ENCODE assay signal across 8 cellular contexts in the genomic region with DNA sequence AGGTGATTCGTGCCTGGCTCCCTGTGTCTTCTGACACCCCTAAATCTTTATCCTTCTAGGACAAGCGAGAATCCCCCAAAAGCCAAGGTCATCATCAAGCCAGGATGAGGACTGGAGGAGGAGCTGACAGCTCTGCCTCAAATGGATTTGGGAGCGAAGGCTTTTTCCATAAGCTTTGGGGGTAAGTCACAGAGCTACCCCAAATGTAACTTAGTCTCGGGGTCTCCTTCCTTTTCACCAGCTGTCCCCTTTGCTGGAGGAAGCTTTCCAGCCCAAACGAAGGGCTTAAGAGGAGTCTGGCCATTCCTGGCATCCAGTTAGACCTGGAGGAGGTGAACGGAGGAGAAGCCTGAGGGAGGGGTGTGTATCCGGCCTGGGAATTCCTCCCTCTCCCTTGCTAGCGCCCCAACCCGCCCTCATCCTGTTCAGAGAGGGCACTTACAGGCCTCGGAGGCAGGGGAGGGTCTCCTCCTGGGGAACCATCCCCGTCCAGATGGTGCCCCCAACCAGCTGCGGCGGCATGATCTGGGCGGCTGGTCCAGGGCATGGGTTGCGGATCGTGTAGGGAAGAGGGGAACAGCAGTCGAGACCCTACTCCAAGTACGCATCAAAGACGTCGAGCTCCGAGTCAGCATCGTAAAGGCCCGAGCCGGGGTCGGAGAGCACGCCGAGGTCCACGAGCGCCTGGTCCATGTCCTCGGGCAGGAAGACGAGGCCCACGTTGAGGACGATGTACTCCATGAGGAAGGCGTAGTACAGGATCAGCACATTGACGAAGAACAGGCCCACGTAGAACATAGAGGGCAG. TPM values are rescaled to one million over a fixed set of nuclear protein-coding genes. Genes with fewer than 3 reads are reported as not detected.
DNase-seq lines count a peak whose midpoint lies in the region; ATAC-seq, FAIRE-seq and TF ChIP-seq lines count a peak whose summit lies in the region.

No MANE protein-coding gene starts in this region.

- peak overlapping the region; percentile 56 for H3K4me3 ChIP-seq in astrocyte of the cerebellum (ENCODE audit: low read depth, low read length)
- peak overlapping the region; percentile 50 for H3K4me3 ChIP-seq in lung

- H3K36me3 ChIP-seq in lung (ENCODE audit: control insufficient read depth in 2 of 2, insufficient read depth in 2 of 2, low read length in 2 of 2) = no peaks in the 10 kb centered on the region

- no peak for FAIRE-seq in urothelium cell line (lab: Jason Lieb, UNC)

- H3K27ac ChIP-seq in C4-2B (peak overlapping the region; percentile 79), lung (ENCODE audit: low read depth in 1 of 2, low read length in 1 of 2) (peak overlapping the region; percentile 75 to 93)

- peaks cover 39 to 48% of the 10 kb centered on the region in 2 donors for H3K4me1 ChIP-seq in lung (ENCODE audit: control insufficient read depth in 2 of 2, insufficient read depth in 2 of 2, low read length in 2 of 2)

- 2 to 5% methylated on average over 34 to 36 of the region's 36 CpGs for WGBS in lung, 2 donors

- no peaks in the 10 kb centered on the region for H3K9me3 ChIP-seq in lung (ENCODE audit: control insufficient read depth in 2 of 2, insufficient read depth in 1 of 2, low read length in 1 of 2)

- in situ Hi-C loops in astrocyte of the cerebellum (cut with HindIII; ENCODE audit: low sequenced_read_pairs) = no loop called here

- TF ChIP-seq CTCF in C4-2B (conservative IDR thresholded peaks at IDR 0.05) (no peak), astrocyte of the cerebellum (IDR thresholded peaks at IDR 0.05; ENCODE audit: low read depth, low read length, missing control alignments) (no peak), lung (IDR thresholded peaks at IDR 0.05; ENCODE audit: control extremely low read depth, extremely low read depth) (no peak)

- ATAC-seq in lung (ENCODE audit: insufficient read depth, low FRiP score) (no peak), HG02884 (IDR thresholded peaks at IDR 0.05; ENCODE audit: unreplicated experiment) (no peak), HG03159 (IDR thresholded peaks at IDR 0.05; ENCODE audit: unreplicated experiment) (no peak)

- H3K27me3 ChIP-seq in lung (ENCODE audit: control insufficient read depth, insufficient read depth) = no peaks in the 10 kb centered on the region

- DNase-seq in HT1080 (ENCODE audit: low read depth) (peak; percentile 33), astrocyte of the cerebellum (ENCODE audit: low read depth) (no peak), lung (ENCODE audit: low spot score) (no peak), urothelium cell line (ENCODE audit: low spot score) (peak; percentile 39), GM03348 (ENCODE audit: low spot score) (no peak)

RNA-seq across cellular contexts. Expression of a gene that starts 0.9 kb away (rescaled TPM):
- 44.4 and 50.1 TPM in 2 replicates for total RNA-seq in HT1080 (2014; rRNA removed; shearing (Covaris generic))
- 43.2 and 50.3 TPM in 2 replicates for polyA plus RNA-seq in HT1080 (2015; cell fraction: cytosol; rRNA removed)
- polyA plus RNA-seq in HT1080 (2015; cell fraction: nucleus; rRNA removed) = 21.5 TPM in 2 replicates
- 10 to 100 TPM; 19.5 to 35.5 TPM for total RNA-seq in lung
- 10 to 100 TPM; 22.1 to 33.9 TPM for polyA plus RNA-seq in lung

RNA-seq across cellular contexts. Expression of a gene that starts 3.0 kb away (rescaled TPM):
- 12.5 and 12.9 TPM in 2 replicates for total RNA-seq in HT1080 (2014; rRNA removed; shearing (Covaris generic))
- polyA plus RNA-seq in HT1080 (2015; cell fraction: cytosol; rRNA removed) = 12.9 and 15.0 TPM in 2 replicates
- polyA plus RNA-seq in HT1080 (2015; cell fraction: nucleus; rRNA removed) = 13.5 and 17.2 TPM in 2 replicates
- total RNA-seq in lung = 10 to 100 TPM; 38.1 to 44.4 TPM
- polyA plus RNA-seq in lung = 10 to 100 TPM; 14.3 to 14.7 TPM

Comparison
In these comparisons a context has a peak if more than half of its experiments do, and no peak if none do; other contexts are left out.
1. DNase-seq: peak in HT1080 (single experiment) and urothelium cell line (single experiment); none in astrocyte of the cerebellum (single experiment), lung (single experiment) and GM03348 (single experiment).